8 cellular contexts compared by ENCODE assay signal in the genomic region with DNA sequence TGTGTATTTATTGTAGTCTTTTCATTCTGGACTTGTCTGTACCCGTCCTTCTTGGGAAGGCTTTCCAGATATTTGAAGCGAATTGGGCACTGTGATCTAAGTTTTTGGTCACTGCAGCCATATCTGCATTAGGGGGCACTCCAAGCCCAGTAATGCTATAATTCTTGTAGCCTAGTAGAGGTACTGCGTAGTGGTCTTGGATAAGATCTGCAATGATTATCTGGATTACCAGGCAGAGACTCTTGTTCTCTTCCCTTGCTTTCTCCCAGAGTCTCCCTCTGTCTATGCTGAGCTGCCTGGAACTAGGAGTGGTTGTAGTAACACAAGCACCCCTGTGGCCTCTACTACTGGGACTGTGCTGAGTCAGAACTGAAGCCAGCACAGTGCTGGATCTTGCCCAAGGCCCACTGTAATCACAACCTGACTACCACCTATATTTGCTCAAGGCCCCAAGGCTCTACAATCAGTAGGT. TPM values are rescaled to one million over a fixed set of nuclear protein-coding genes. Genes with fewer than 3 reads are reported as not detected.
A peak's percentile ranks its signal among the peaks of the same experiment; 100 is the strongest.
DNase-seq lines count a peak whose midpoint lies in the region; ATAC-seq and TF ChIP-seq lines count a peak whose summit lies in the region.

No MANE protein-coding gene starts in this region.

- no CpG with 5 or more reads among the region's 3 CpGs for WGBS in trophoblast cell (ENCODE audit: extremely low coverage, insufficient coverage, insufficient read length)

- H3K9me3 ChIP-seq in DND-41 (ENCODE audit: insufficient read depth, low read length, severe bottlenecking), result no peaks in the 10 kb centered on the region
- H3K9me3 ChIP-seq in trophoblast cell (ENCODE audit: insufficient read depth, low read depth, low read length), result no peaks in the 10 kb centered on the region

- H4K91ac ChIP-seq in trophoblast cell (ENCODE audit: low read depth, low read length), result no peak overlapping the region

- no peaks in the 10 kb centered on the region for H4K20me1 ChIP-seq in DND-41 (ENCODE audit: insufficient read depth, low read length)

- DNase-seq in DND-41 (peak; percentile 22), UCSD-AML1 (lab: John Stamatoyannopoulos, UW; ENCODE audit: unreplicated experiment) (peak; percentile 14), fibroblast of gingiva (ENCODE audit: low read depth) (peak; percentile 38), trophoblast cell (peak; percentile 14 to 38), mesenteric fat pad (ENCODE audit: low spot score) (no peak)

- H3K79me1 ChIP-seq in trophoblast cell (ENCODE audit: low read length), result no peaks in the 10 kb centered on the region

- H3K27me3 ChIP-seq in DND-41 (ENCODE audit: insufficient read depth, low read length, poor library complexity), result no peaks in the 10 kb centered on the region
- no peaks in the 10 kb centered on the region for H3K27me3 ChIP-seq in trophoblast cell (ENCODE audit: insufficient read depth, low read length)

- H4K8ac ChIP-seq in trophoblast cell (ENCODE audit: low read depth, low read length), result no peak overlapping the region

- H3K4me1 ChIP-seq in DND-41 (ENCODE audit: insufficient read depth, low read length) (no peaks in the 10 kb centered on the region), trophoblast cell (ENCODE audit: control insufficient read depth in 1 of 2, insufficient read depth in 2 of 2, low read length in 2 of 2) (peaks cover 0 to 4% of the 10 kb centered on the region in 2 experiments)

- no peak overlapping the region for H3K4me3 ChIP-seq in DND-41 (ENCODE audit: low read depth in 1 of 2, low read length in 2 of 2)
- no peak overlapping the region for H3K4me3 ChIP-seq in trophoblast cell (ENCODE audit: low read depth, low read length)

- H3K79me2 ChIP-seq in DND-41 (ENCODE audit: insufficient read depth, low read length) (no peaks in the 10 kb centered on the region), trophoblast cell (ENCODE audit: control insufficient read depth, insufficient read depth, low read length, poor library complexity) (no peaks in the 10 kb centered on the region)

- H3K4me2 ChIP-seq in DND-41 (ENCODE audit: insufficient read depth, low read length) (no peak overlapping the region), trophoblast cell (ENCODE audit: low read length) (no peak overlapping the region)

- no peak overlapping the region for H3K18ac ChIP-seq in trophoblast cell (ENCODE audit: low read length)

- no peak overlapping the region for H3K9ac ChIP-seq in DND-41 (ENCODE audit: low read depth, low read length)
- H3K9ac ChIP-seq in trophoblast cell (ENCODE audit: low read length), result no peak overlapping the region

- ATAC-seq in DND-41 (ENCODE audit: insufficient read depth, low read depth), result peak; percentile 64
- ATAC-seq in HG02642 (IDR thresholded peaks at IDR 0.05; ENCODE audit: poor library complexity, unreplicated experiment), result peak; percentile 52
- no peak for ATAC-seq in HG03521 (IDR thresholded peaks at IDR 0.05; ENCODE audit: unreplicated experiment)
- ATAC-seq in GM19452 (IDR thresholded peaks at IDR 0.05; ENCODE audit: unreplicated experiment), result no peak

- H2AFZ ChIP-seq in DND-41 (ENCODE audit: low read depth, low read length) (no peak overlapping the region), trophoblast cell (ENCODE audit: insufficient read depth, low read length, poor library complexity) (no peak overlapping the region)

- H2BK120ac ChIP-seq in trophoblast cell (ENCODE audit: insufficient read depth, low read length, poor library complexity), result no peak overlapping the region

- no peak overlapping the region for H3K23ac ChIP-seq in trophoblast cell (ENCODE audit: low read length)

- H2AK5ac ChIP-seq in trophoblast cell (ENCODE audit: low read length), result no peak overlapping the region

- H2BK12ac ChIP-seq in trophoblast cell (ENCODE audit: low read length), result no peak overlapping the region

- H3K36me3 ChIP-seq in DND-41 (ENCODE audit: insufficient read depth, low read length), result no peaks in the 10 kb centered on the region
- no peaks in the 10 kb centered on the region for H3K36me3 ChIP-seq in trophoblast cell (ENCODE audit: control insufficient read depth in 1 of 2, insufficient read depth in 2 of 2, low read length in 2 of 2)

- TF ChIP-seq CTCF in DND-41 (IDR thresholded peaks at IDR 0.05; ENCODE audit: borderline replicate concordance, extremely low read depth, low read length, poor library complexity, severe bottlenecking), result peak; percentile 65

- no peak overlapping the region for H2BK5ac ChIP-seq in trophoblast cell (ENCODE audit: low read depth, low read length, poor library complexity)

- no peak overlapping the region for H3K27ac ChIP-seq in DND-41 (ENCODE audit: low read length)
- no peak overlapping the region for H3K27ac ChIP-seq in trophoblast cell (ENCODE audit: low read depth, low read length)

- no peak overlapping the region for H3K4ac ChIP-seq in trophoblast cell (ENCODE audit: low read depth, low read length)

- H4K12ac ChIP-seq in trophoblast cell (ENCODE audit: low read depth, low read length), result no peak overlapping the region

- no peak overlapping the region for H3K14ac ChIP-seq in trophoblast cell (ENCODE audit: low read length)

RNA-seq across cellular contexts. Expression of a gene that starts 30.0 kb away (rescaled TPM):
- 849 and 857 TPM in 2 replicates for polyA plus RNA-seq in trophoblast cell (2013)
- 248 TPM for total RNA-seq in mesenteric fat pad

Comparison
In these comparisons a context has a peak if more than half of its experiments do, and no peak if none do; other contexts are left out.
1. ATAC-seq: peak in DND-41 (single experiment) and HG02642 (single experiment); none in HG03521 (single experiment) and GM19452 (single experiment).